Comparison of ENCODE assay signal across 1 cellular context in genomic region chr1:24914226-24915069, GRCh38.
TF ChIP-seq lines count a peak whose summit lies in the region.

No MANE protein-coding gene starts in this region.

TF ChIP-seq in HepG2, 621 proteins besides CTCF, POLR2A, EP300 and RAD21 (continued from another document and continues in another):
- TF ChIP-seq ZNF790 (CRISPR knock-in tag; IDR thresholded peaks at IDR 0.05; ENCODE audit: borderline replicate concordance) (no peak), NCOR1 (IDR thresholded peaks at IDR 0.05; ENCODE audit: borderline replicate concordance, low read length) (no peak; the same call in 1 of the 2 replicates), THYN1 (CRISPR knock-in tag; IDR thresholded peaks at IDR 0.05; ENCODE audit: borderline replicate concordance, low read depth) (no peak), ZNF354B (CRISPR knock-in tag; IDR thresholded peaks at IDR 0.05) (no peak), ZNF432 (CRISPR knock-in tag; IDR thresholded peaks at IDR 0.05; ENCODE audit: borderline replicate concordance) (no peak), MLX (CRISPR knock-in tag; IDR thresholded peaks at IDR 0.05) (no peak), MBD4 (IDR thresholded peaks at IDR 0.05; ENCODE audit: borderline replicate concordance, low read length) (no peak), ZNF639 (CRISPR knock-in tag; conservative IDR thresholded peaks at IDR 0.05) (no peak), NBN (conservative IDR thresholded peaks at IDR 0.05) (no peak), SRSF4 (IDR thresholded peaks at IDR 0.05; ENCODE audit: low read depth, low read length, poor library complexity, severe bottlenecking) (no peak), DZIP1 (CRISPR knock-in tag; IDR thresholded peaks at IDR 0.05) (no peak), ZKSCAN5 (CRISPR knock-in tag; IDR thresholded peaks at IDR 0.05) (no peak), MLLT10 (CRISPR knock-in tag; IDR thresholded peaks at IDR 0.05) (no peak), SMARCE1 (IDR thresholded peaks at IDR 0.05; ENCODE audit: borderline replicate concordance) (no peak), NR3C1 (CRISPR knock-in tag; IDR thresholded peaks at IDR 0.05) (no peak), ZNF549 (CRISPR knock-in tag; IDR thresholded peaks at IDR 0.05) (no peak), ZNF10 (CRISPR knock-in tag; IDR thresholded peaks at IDR 0.05; ENCODE audit: borderline replicate concordance, low read depth) (no peak), MIER2 (CRISPR knock-in tag; IDR thresholded peaks at IDR 0.05) (no peak), PATZ1 (CRISPR knock-in tag; IDR thresholded peaks at IDR 0.05) (peak; percentile 65), GTF3A (CRISPR knock-in tag; conservative IDR thresholded peaks at IDR 0.05) (no peak), RFXANK (CRISPR knock-in tag; IDR thresholded peaks at IDR 0.05) (no peak), KLF16 (CRISPR knock-in tag; IDR thresholded peaks at IDR 0.05) (0 out of 4 replicates have a peak, but pooled peaks of 1 of the 2 experiments have one; percentile 8), FOXP4 (CRISPR knock-in tag; IDR thresholded peaks at IDR 0.05) (no peak; the same call in 1 of the 2 replicates), NFKB2 (CRISPR knock-in tag; IDR thresholded peaks at IDR 0.05; ENCODE audit: borderline replicate concordance) (no peak), NRL (CRISPR knock-in tag; IDR thresholded peaks at IDR 0.05; ENCODE audit: borderline replicate concordance) (peak; percentile 30; the same call in 1 of the 2 replicates), ZNF879 (CRISPR knock-in tag; IDR thresholded peaks at IDR 0.05) (no peak), ZNF776 (CRISPR knock-in tag; IDR thresholded peaks at IDR 0.05) (no peak), MEIS1 (CRISPR knock-in tag; IDR thresholded peaks at IDR 0.05; ENCODE audit: borderline replicate concordance) (no peak; the same call in 1 of the 2 replicates), KMT2A (CRISPR knock-in tag; IDR thresholded peaks at IDR 0.05) (peak; percentile 36; the same call in 1 of the 2 replicates), ISX (CRISPR knock-in tag; conservative IDR thresholded peaks at IDR 0.05) (no peak), NFYB (CRISPR knock-in tag; IDR thresholded peaks at IDR 0.05) (no peak), NCOA1 (CRISPR knock-in tag; IDR thresholded peaks at IDR 0.05) (no peak), HNF1B (CRISPR knock-in tag; IDR thresholded peaks at IDR 0.05) (no peak; the same call in 1 of the 2 replicates), FUBP1 (CRISPR knock-in tag; IDR thresholded peaks at IDR 0.05; ENCODE audit: borderline replicate concordance) (no peak), ZNF207 (IDR thresholded peaks at IDR 0.05; ENCODE audit: borderline replicate concordance) (no peak), FOXO4 (CRISPR knock-in tag; conservative IDR thresholded peaks at IDR 0.05) (no peak), TERF1 (CRISPR knock-in tag; IDR thresholded peaks at IDR 0.05) (no peak), ZNF281 (CRISPR knock-in tag; IDR thresholded peaks at IDR 0.05; ENCODE audit: borderline replicate concordance) (no peak), SNAPC2 (CRISPR knock-in tag; IDR thresholded peaks at IDR 0.05) (no peak), ZNF235 (CRISPR knock-in tag; IDR thresholded peaks at IDR 0.05; ENCODE audit: borderline replicate concordance) (no peak), ZNF746 (CRISPR knock-in tag; IDR thresholded peaks at IDR 0.05) (no peak)
